1 cellular context compared by ENCODE assay signal in the genomic region with DNA sequence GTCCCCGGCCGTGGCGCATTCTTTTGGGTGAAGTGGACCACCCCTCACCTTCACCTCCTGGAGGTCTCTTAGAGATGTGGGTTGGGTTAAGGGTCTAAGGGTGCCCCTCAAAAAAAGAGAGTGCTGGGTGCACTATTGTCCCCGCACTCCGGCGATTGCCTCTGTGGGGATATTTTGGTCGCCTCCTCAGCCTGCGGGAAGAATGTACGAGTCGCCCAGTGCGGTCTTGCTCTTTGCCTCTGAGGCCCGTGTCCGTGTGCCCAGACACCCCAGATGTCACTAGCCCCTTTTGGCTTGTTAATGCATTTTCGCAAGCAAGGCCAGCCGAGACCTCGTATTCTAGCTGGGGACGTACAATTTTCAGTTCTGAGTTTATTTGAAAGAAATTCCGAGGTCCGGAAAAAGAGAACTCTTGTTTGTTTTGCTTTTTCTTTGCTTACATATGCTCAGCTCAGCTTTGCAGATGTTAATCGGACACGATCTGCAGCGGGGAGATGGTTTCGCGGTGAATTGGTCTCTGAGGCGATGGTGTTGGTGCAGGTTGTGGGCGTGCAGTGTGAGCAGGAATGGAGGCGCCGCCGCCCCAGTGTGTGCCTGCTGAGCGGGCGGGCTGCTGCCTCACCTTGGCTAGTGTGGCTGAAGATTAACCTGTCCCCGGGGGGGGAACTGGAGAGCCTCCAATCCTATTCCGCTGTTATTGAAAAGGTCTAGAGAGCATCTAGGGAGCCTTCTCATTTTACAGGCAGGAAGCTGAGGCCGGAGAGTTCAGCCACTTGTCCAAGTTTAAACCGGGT.
TF ChIP-seq lines count a peak whose summit lies in the region.

No MANE protein-coding gene starts in this region.

TF ChIP-seq in H1, 55 proteins besides CTCF, POLR2A, EP300 and RAD21:
- TF ChIP-seq, protein P1, sequence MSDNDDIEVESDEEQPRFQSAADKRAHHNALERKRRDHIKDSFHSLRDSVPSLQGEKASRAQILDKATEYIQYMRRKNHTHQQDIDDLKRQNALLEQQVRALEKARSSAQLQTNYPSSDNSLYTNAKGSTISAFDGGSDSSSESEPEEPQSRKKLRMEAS (IDR thresholded peaks at IDR 0.05): peak; percentile 45; the same call in 1 of the 2 replicates
- TF ChIP-seq HDAC2 (IDR thresholded peaks at IDR 0.05; ENCODE audit: borderline replicate concordance in 1 of 2, low read depth in 2 of 2, low read length in 2 of 2) (0 out of 4 replicates have a peak, but pooled peaks of 1 of the 2 experiments have one; percentile 8), JUND (IDR thresholded peaks at IDR 0.05; ENCODE audit: low read length) (no peak), TAF1 (IDR thresholded peaks at IDR 0.05; ENCODE audit: low read depth, low read length) (0 out of 2 replicates have a peak, but pooled peaks have one; percentile 27), POLR2AphosphoS5 (IDR thresholded peaks at IDR 0.05; ENCODE audit: low read depth, low read length) (peak; percentile 7), SP1 (IDR thresholded peaks at IDR 0.05; ENCODE audit: low read depth, low read length) (no peak), SAP30 (IDR thresholded peaks at IDR 0.05; ENCODE audit: insufficient read depth, insufficient replicate concordance, low read length) (peak; percentile 2), CREB1 (IDR thresholded peaks at IDR 0.05) (peak; percentile 44; the same call in 1 of the 2 replicates), TAF7 (optimal IDR thresholded peaks at IDR 0.05; ENCODE audit: borderline replicate concordance, low read depth, low read length) (peak; percentile 18)
- TF ChIP-seq, protein P2, sequence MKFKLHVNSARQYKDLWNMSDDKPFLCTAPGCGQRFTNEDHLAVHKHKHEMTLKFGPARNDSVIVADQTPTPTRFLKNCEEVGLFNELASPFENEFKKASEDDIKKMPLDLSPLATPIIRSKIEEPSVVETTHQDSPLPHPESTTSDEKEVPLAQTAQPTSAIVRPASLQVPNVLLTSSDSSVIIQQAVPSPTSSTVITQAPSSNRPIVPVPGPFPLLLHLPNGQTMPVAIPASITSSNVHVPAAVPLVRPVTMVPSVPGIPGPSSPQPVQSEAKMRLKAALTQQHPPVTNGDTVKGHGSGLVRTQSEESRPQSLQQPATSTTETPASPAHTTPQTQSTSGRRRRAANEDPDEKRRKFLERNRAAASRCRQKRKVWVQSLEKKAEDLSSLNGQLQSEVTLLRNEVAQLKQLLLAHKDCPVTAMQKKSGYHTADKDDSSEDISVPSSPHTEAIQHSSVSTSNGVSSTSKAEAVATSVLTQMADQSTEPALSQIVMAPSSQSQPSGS (IDR thresholded peaks at IDR 0.05; ENCODE audit: low read length): no peak; the same call in 1 of the 2 replicates
TF ChIP-seq in H1: peak in this region for 7.
